16 cellular contexts compared by ENCODE assay signal in genomic region chr11:20111871-20112270, GRCh38. TPM values are rescaled to one million over a fixed set of nuclear protein-coding genes. Genes with fewer than 3 reads are reported as not detected.
A peak's percentile ranks its signal among the peaks of the same experiment; 100 is the strongest.
DNase-seq lines count a peak whose midpoint lies in the region; ATAC-seq and TF ChIP-seq lines count a peak whose summit lies in the region.
"Had no signal": no experiment of that assay in that cellular context is flagged by ENCODE, and none has a peak within 500 bp of the region (broad histone marks: within the 10 kb centered on the region; RNA-seq: fewer than 3 reads in every experiment).

No MANE protein-coding gene starts in this region.

- no peaks in the 10 kb centered on the region for H3K9me3 Mint-ChIP-seq in HFFc6
- no peaks in the 10 kb centered on the region for H3K9me3 Mint-ChIP-seq in CD14-positive monocyte
- H3K9me3 Mint-ChIP-seq: activated T-helper 1 cell treated with anti-CD3 and anti-CD28 coated beads, Interleukin-12 subunit alpha, Interleukin-12 subunit beta, Interleukin-2, Interleukin-4 antibody, amounts not matched to agents 30 ng/mL and 10 ng/mL and 1 ng/mL, durations not matched to agents 14 hours and 24 hours and 36 hours; CD4-positive, alpha-beta T cell; stimulated activated naive B cell treated with anti-CD40 and anti-IgM and Interleukin-4, amounts not matched to agents 10 μg/mL and 1 μg/mL and 100 μg/mL, for 72 hours had no signal

- H3K36me3 Mint-ChIP-seq in HFFc6 (ENCODE audit: low read depth), result peaks cover 24% of the 10 kb centered on the region
- no peaks in the 10 kb centered on the region for H3K36me3 Mint-ChIP-seq in CD14-positive monocyte

- no peak overlapping the region for H3K9ac ChIP-seq in subcutaneous abdominal adipose tissue (ENCODE audit: low read length in 5 of 5)

- H3K4me3 Mint-ChIP-seq in HFFc6 (peak overlapping the region; percentile 78), CD14-positive monocyte (peak overlapping the region in 1 of 2 donors; percentile 68)
- H3K4me3 Mint-ChIP-seq: activated T-helper 1 cell treated with anti-CD3 and anti-CD28 coated beads, Interleukin-12 subunit alpha, Interleukin-12 subunit beta, Interleukin-2, Interleukin-4 antibody, amounts not matched to agents 30 ng/mL and 10 ng/mL and 1 ng/mL, durations not matched to agents 14 hours and 24 hours and 36 hours; CD4-positive, alpha-beta T cell; stimulated activated naive B cell treated with anti-CD40 and anti-IgM and Interleukin-4, amounts not matched to agents 10 μg/mL and 1 μg/mL and 100 μg/mL, for 72 hours had no signal

- TF ChIP-seq CTCF in HFFc6 (IDR thresholded peaks at IDR 0.05) (no peak), CD14-positive monocyte (IDR thresholded peaks at IDR 0.05) (no peak)

- no peak overlapping the region for H3K4me3 ChIP-seq in subcutaneous abdominal adipose tissue (ENCODE audit: low read depth in 1 of 5, low read length in 5 of 5)

- no peak for ATAC-seq in HG03520 (IDR thresholded peaks at IDR 0.05; ENCODE audit: unreplicated experiment)

- H3K27ac ChIP-seq in caudate nucleus (ENCODE audit: low read depth, low read length), result peak overlapping the region; percentile 46
- H3K27ac ChIP-seq in layer of hippocampus (ENCODE audit: low read depth, low read length), result peak overlapping the region; percentile 39
- peak overlapping the region; percentile 32 for H3K27ac ChIP-seq in subcutaneous abdominal adipose tissue (ENCODE audit: low read depth, low read length)
- H3K27ac ChIP-seq: WERI-Rb-1 had no signal

- DNase-seq in HFFc6, result no peak
- DNase-seq in caudate nucleus (lab: John Stamatoyannopoulos, UW), result no peak
- no peak for DNase-seq in effector CD8-positive, alpha-beta T cell (lab: John Stamatoyannopoulos, UW)
- no peak for DNase-seq in CD14-positive monocyte (ENCODE audit: low spot score)
- no peak for DNase-seq in SHP77 treated with DMSO at 0.1 percent for 48 hours (lab: John Stamatoyannopoulos, UW)
- DNase-seq: CD4-positive, alpha-beta T cell; glutamatergic neuron; RPMI8226; stimulated activated CD4-positive, alpha-beta T cell treated with anti-CD3 and anti-CD28 coated beads, Interleukin-12 subunit alpha, Interleukin-12 subunit beta, amount 100 ng/mL, for 4 hours; stimulated activated naive B cell treated with anti-CD40 and anti-IgM and Interleukin-4, amounts not matched to agents 10 μg/mL and 1 μg/mL and 100 μg/mL, for 72 hours; WERI-Rb-1 had no signal

- intact Hi-C loops in CD14-positive monocyte (cut with micrococcal nuclease), result no loop called here

- H3K27ac Mint-ChIP-seq in HFFc6, result peak overlapping the region; percentile 85
- no peak overlapping the region for H3K27ac Mint-ChIP-seq in CD14-positive monocyte
- H3K27ac Mint-ChIP-seq: activated T-helper 1 cell treated with anti-CD3 and anti-CD28 coated beads, Interleukin-12 subunit alpha, Interleukin-12 subunit beta, Interleukin-2, Interleukin-4 antibody, amounts not matched to agents 30 ng/mL and 10 ng/mL and 1 ng/mL, durations not matched to agents 14 hours and 24 hours and 36 hours; CD4-positive, alpha-beta T cell; stimulated activated naive B cell treated with anti-CD40 and anti-IgM and Interleukin-4, amounts not matched to agents 10 μg/mL and 1 μg/mL and 100 μg/mL, for 72 hours had no signal

- no peaks in the 10 kb centered on the region for H3K27me3 ChIP-seq in layer of hippocampus (ENCODE audit: control insufficient read depth, insufficient read depth, low read length)
- H3K27me3 ChIP-seq in subcutaneous abdominal adipose tissue (ENCODE audit: control insufficient read depth in 5 of 5, insufficient read depth in 4 of 5, low read length in 5 of 5), result no peaks in the 10 kb centered on the region

- H3K4me1 Mint-ChIP-seq in HFFc6 (ENCODE audit: low read depth), result peaks cover 66% of the 10 kb centered on the region
- peaks cover 13% of the 10 kb centered on the region for H3K4me1 Mint-ChIP-seq in CD14-positive monocyte

- peaks cover 0 to 15% (median 11%) of the 10 kb centered on the region in 5 donors for H3K4me1 ChIP-seq in subcutaneous abdominal adipose tissue (ENCODE audit: control insufficient read depth in 5 of 5, insufficient read depth in 5 of 5, low read length in 5 of 5)

- peaks cover 0 to 23% (median 3%) of the 10 kb centered on the region in 5 donors for H3K36me3 ChIP-seq in subcutaneous abdominal adipose tissue (ENCODE audit: control insufficient read depth in 5 of 5, insufficient read depth in 5 of 5, low read length in 5 of 5)

- no peaks in the 10 kb centered on the region for H3K9me3 ChIP-seq in subcutaneous abdominal adipose tissue (ENCODE audit: control insufficient read depth in 5 of 5, low read length in 5 of 5)

- H3K27me3 Mint-ChIP-seq in HFFc6 (ENCODE audit: insufficient read depth) (peaks cover 2% of the 10 kb centered on the region; the same call in 1 of the 2 replicates), CD14-positive monocyte (ENCODE audit: low read depth in 3 of 3) (peaks cover 3 to 5% (median 4%) of the 10 kb centered on the region in 3 donors)
- H3K27me3 Mint-ChIP-seq: CD4-positive, alpha-beta T cell had no signal

RNA-seq across cellular contexts. Expression of gene DBX1, which starts 48.4 kb away (rescaled TPM):
- total RNA-seq in HFFc6 (2021; fragmentation: NEBNext Ultra II Directional; extraction: Animal tissue kit (Norgen Biotek cat#: 25700)), result not detected
- not detected for polyA plus RNA-seq in CD14-positive monocyte
- total RNA-seq: activated T-helper 1 cell treated with anti-CD3 and anti-CD28 coated beads, Interleukin-12 subunit alpha, Interleukin-12 subunit beta, Interleukin-2, Interleukin-4 antibody, amounts not matched to agents 30 ng/mL and 10 ng/mL and 1 ng/mL, durations not matched to agents 14 hours and 24 hours and 36 hours; H1 had no signal
- polyA plus RNA-seq: H1 had no signal
